ENCODE assay signal across 12 cellular contexts in genomic region chr15:66956672-66957540, GRCh38.
"Had no signal": no experiment of that assay in that cellular context is flagged by ENCODE, and none has a peak within 500 bp of the region (broad histone marks: within the 10 kb centered on the region; RNA-seq: fewer than 3 reads in every experiment).

No MANE protein-coding gene starts in this region.

- H3K4me3 Mint-ChIP-seq: activated CD8-positive, alpha-beta T cell treated with anti-CD3 and anti-CD28 coated beads, Interleukin-2, amount 10 ng/mL, durations not matched to agents 7 days and 5 days; activated naive CD8-positive, alpha-beta T cell treated with anti-CD3 and anti-CD28 coated beads, Interleukin-2, amount 50 U/mL, for 24 hours had no signal

- H3K79me2 ChIP-seq: parathyroid adenoma had no signal

- H3K36me3 ChIP-seq: ascending aorta, cardiac muscle cell, stomach, thoracic aorta had no signal

- H2AFZ ChIP-seq: parathyroid adenoma had no signal

- H3K4me3 ChIP-seq: ascending aorta, cardiac muscle cell, stomach, thoracic aorta had no signal

- H3K9me3 Mint-ChIP-seq: activated naive CD8-positive, alpha-beta T cell treated with anti-CD3 and anti-CD28 coated beads, Interleukin-2, amount 50 U/mL, for 24 hours had no signal

- H3K9ac ChIP-seq: parathyroid adenoma had no signal

- H3K27ac ChIP-seq: ascending aorta, cardiac muscle cell, parathyroid adenoma, stomach, thoracic aorta had no signal

- H3K27me3 ChIP-seq: ascending aorta, stomach had no signal

- H3K27ac Mint-ChIP-seq: activated CD8-positive, alpha-beta T cell treated with anti-CD3 and anti-CD28 coated beads, Interleukin-2, amount 10 ng/mL, durations not matched to agents 7 days and 5 days; activated naive CD8-positive, alpha-beta T cell treated with anti-CD3 and anti-CD28 coated beads, Interleukin-2, amount 50 U/mL, for 24 hours had no signal

- DNase-seq: activated CD4-positive, alpha-beta T cell treated with anti-CD3 and anti-CD28 coated beads for 1 hour; activated CD8-positive, alpha-beta memory T cell treated with anti-CD3 and anti-CD28 coated beads, Interleukin-2, amount 50 U/mL, for 48 hours; activated CD8-positive, alpha-beta T cell treated with anti-CD3 and anti-CD28 coated beads, Interleukin-2, amount 10 ng/mL, durations not matched to agents 7 days and 5 days; activated naive CD4-positive, alpha-beta T cell treated with Interleukin-2 at 50 U/mL for 16 hours; activated naive CD8-positive, alpha-beta T cell treated with anti-CD3 and anti-CD28 coated beads, Interleukin-2, amount 50 U/mL, for 24 hours; retina; stimulated activated CD4-positive, alpha-beta T cell treated with anti-CD3 and anti-CD28 coated beads, Interleukin-4, amount 100 ng/mL, for 4 hours; stomach had no signal

- H3K9me3 ChIP-seq: ascending aorta, stomach, thoracic aorta had no signal

- H3K4me1 ChIP-seq: ascending aorta, parathyroid adenoma, stomach had no signal

- ATAC-seq: activated CD8-positive, alpha-beta T cell treated with anti-CD3 and anti-CD28 coated beads, Interleukin-2, amount 10 ng/mL, durations not matched to agents 7 days and 5 days had no signal
